ENCODE assay signal across 14 cellular contexts in genomic region chr4:57044279-57044678, GRCh38.
DNase-seq lines count a peak whose midpoint lies in the region; ATAC-seq and TF ChIP-seq lines count a peak whose summit lies in the region.
"Had no signal": no experiment of that assay in that cellular context is flagged by ENCODE, and none has a peak within 500 bp of the region (broad histone marks: within the 10 kb centered on the region; RNA-seq: fewer than 3 reads in every experiment).

No MANE protein-coding gene starts in this region.

- peak; percentile 94 for DNase-seq in AG10803 (ENCODE audit: low read depth)
- DNase-seq in SK-N-MC (ENCODE audit: low read depth, low spot score) = peak; percentile 39
- no peak for DNase-seq in KG1 (lab: John Stamatoyannopoulos, UW)
- DNase-seq in activated CD4-positive, alpha-beta T cell treated with anti-CD3 and anti-CD28 coated beads for 48 hours = no peak
- DNase-seq: activated CD4-positive, CD25-positive, alpha-beta regulatory T cell treated with anti-CD3 and anti-CD28 coated beads, Interleukin-2, amount 50 U/mL, for 72 hours; CD8-positive, alpha-beta T cell; NCI-H1092 treated with DMSO at 0.1 percent for 48 hours; NCI-H524 treated with DMSO at 0.1 percent for 48 hours; posterior cingulate gyrus had no signal

- H3K36me3 ChIP-seq in SK-N-MC (ENCODE audit: insufficient read depth, low read length) (no peaks in the 10 kb centered on the region), gastroesophageal sphincter (peaks cover 0 to 6% of the 10 kb centered on the region in 2 donors), skeletal muscle tissue (ENCODE audit: control insufficient read depth in 3 of 3, insufficient read depth in 3 of 3, low read length in 3 of 3) (peaks cover 0 to 4% (median 0%) of the 10 kb centered on the region in 3 donors)
- H3K36me3 ChIP-seq: cardiac muscle cell had no signal

- peaks cover 13 to 84% (median 19%) of the 10 kb centered on the region in 3 donors for H3K4me1 ChIP-seq in gastroesophageal sphincter
- peaks cover 6 to 21% (median 18%) of the 10 kb centered on the region in 3 donors for H3K4me1 ChIP-seq in skeletal muscle tissue (ENCODE audit: control insufficient read depth in 3 of 3, insufficient read depth in 3 of 3, low read length in 3 of 3)

- ATAC-seq in gastroesophageal sphincter (no peak), HG03025 (IDR thresholded peaks at IDR 0.05; ENCODE audit: low FRiP score, unreplicated experiment) (no peak), HG02642 (IDR thresholded peaks at IDR 0.05; ENCODE audit: poor library complexity, unreplicated experiment) (no peak)
- ATAC-seq: CD8-positive, alpha-beta T cell had no signal

- no peaks in the 10 kb centered on the region for H3K27me3 ChIP-seq in gastroesophageal sphincter
- H3K27me3 ChIP-seq in skeletal muscle tissue (ENCODE audit: control insufficient read depth in 3 of 3, insufficient read depth in 3 of 3, low read length in 3 of 3) = no peaks in the 10 kb centered on the region
- H3K27me3 ChIP-seq: cardiac muscle cell had no signal

- H3K9ac ChIP-seq in SK-N-MC (ENCODE audit: insufficient read length) (no peak overlapping the region), skeletal muscle tissue (ENCODE audit: low read depth in 1 of 3, low read length in 3 of 3) (no peak overlapping the region)

- H3K27ac ChIP-seq in SK-N-MC (peak overlapping the region; percentile 69; the same call in 1 of the 2 replicates), gastroesophageal sphincter (peak overlapping the region in 3 of 4 donors; percentile 65 to 81 (median 71)), skeletal muscle tissue (ENCODE audit: low read depth, low read length) (peak overlapping the region; percentile 82)
- H3K27ac ChIP-seq: cardiac muscle cell had no signal

- TF ChIP-seq POLR2A in gastroesophageal sphincter (IDR thresholded peaks at IDR 0.05) = no peak

- no peak for TF ChIP-seq CTCF in AG10803 (conservative IDR thresholded peaks at IDR 0.05; ENCODE audit: low read length)
- TF ChIP-seq CTCF in gastroesophageal sphincter (IDR thresholded peaks at IDR 0.05) = no peak

- WGBS in gastroesophageal sphincter (ENCODE audit: low coverage in 1 of 2), 2 donors = 43% methylated on average over 1 of the region's 1 CpG; no CpG with 5 or more reads in 1 of the 2 donors

- no peak for TF ChIP-seq EP300 in gastroesophageal sphincter (IDR thresholded peaks at IDR 0.05)

- no peaks in the 10 kb centered on the region for H3K9me3 ChIP-seq in SK-N-MC (ENCODE audit: low read depth, low read length)
- H3K9me3 ChIP-seq in gastroesophageal sphincter = no peaks in the 10 kb centered on the region
- no peaks in the 10 kb centered on the region for H3K9me3 ChIP-seq in skeletal muscle tissue (ENCODE audit: control insufficient read depth in 3 of 3, low read length in 3 of 3)

- H3K4me3 ChIP-seq in AG10803 (ENCODE audit: low read length) (no peak overlapping the region), SK-N-MC (peak overlapping the region; percentile 50; the same call in 1 of the 2 replicates), gastroesophageal sphincter (no peak overlapping the region), skeletal muscle tissue (ENCODE audit: low read length in 3 of 3) (peak overlapping the region in 1 of 3 donors; percentile 23)
- H3K4me3 ChIP-seq: cardiac muscle cell had no signal

Comparison
In these comparisons a context has a peak if more than half of its experiments do, and no peak if none do; other contexts are left out.
1. DNase-seq: peak in AG10803 (single experiment) and SK-N-MC (single experiment); none in KG1 (single experiment) and activated CD4-positive, alpha-beta T cell treated with anti-CD3 and anti-CD28 coated beads for 48 hours (single experiment).
2. Peak in every context shown above with its lines, with median percentiles within 50 percentile points of each other: H3K27ac ChIP-seq.